ENCODE assay signal across 11 cellular contexts in the genomic region with DNA sequence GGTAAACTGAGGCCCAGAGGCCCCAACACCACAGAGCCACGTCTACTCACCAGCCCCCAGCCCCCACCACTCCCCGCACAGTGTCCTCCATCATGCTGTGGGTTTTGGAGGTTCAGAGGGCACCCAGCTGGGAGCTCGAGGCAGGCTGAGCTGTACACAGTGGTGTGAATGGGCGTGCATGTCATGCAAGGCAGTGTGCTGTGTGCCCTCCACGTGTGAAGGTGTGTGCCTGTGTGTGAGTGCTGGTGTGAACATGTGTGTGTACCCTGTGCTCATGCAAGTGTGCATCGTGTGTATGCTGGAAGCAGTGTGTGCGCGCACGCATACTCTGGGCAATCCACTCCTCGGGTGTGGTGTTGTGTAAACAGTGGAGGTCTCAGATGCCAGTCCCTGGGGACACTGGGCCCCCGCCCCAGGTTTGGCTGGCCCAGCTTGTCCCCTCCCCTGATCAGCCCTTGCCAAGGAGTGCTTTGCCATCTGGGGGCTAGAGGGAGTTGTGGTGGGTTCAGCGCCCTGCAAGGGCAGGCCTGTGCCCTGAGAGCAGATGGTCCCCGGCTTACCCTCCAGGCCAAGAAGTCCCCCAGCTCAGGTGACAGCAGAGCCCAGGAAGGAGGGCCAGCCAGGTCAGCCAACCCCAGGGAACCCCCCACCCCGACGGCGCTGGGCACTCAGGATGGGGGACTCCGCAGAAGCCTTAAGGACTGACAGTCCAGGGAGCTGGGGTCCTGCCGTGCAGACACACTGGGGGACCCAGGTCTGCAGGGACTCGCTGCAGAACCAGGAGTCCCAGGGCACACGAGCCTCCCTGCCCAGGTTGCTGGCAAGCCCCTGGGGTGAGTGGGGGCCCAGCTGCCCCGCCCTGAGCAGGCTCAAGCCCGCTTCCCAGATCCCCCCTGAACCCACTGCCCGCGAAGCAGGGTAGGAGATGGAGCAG. TPM values are rescaled to one million over a fixed set of nuclear protein-coding genes. Genes with fewer than 3 reads are reported as not detected.
DNase-seq lines count a peak whose midpoint lies in the region; ATAC-seq and TF ChIP-seq lines count a peak whose summit lies in the region.
"Had no signal": no experiment of that assay in that cellular context is flagged by ENCODE, and none has a peak within 500 bp of the region (broad histone marks: within the 10 kb centered on the region; RNA-seq: fewer than 3 reads in every experiment).

No MANE protein-coding gene starts in this region.

- POLR2A ChIA-PET in activated CD8-positive, alpha-beta T cell treated with anti-CD3 and anti-CD28 coated beads for 36 hours (lab: Charles Lee) = interaction anchor here (0.6 to 4.7 kb wide), 7 partner anchors 8 to 200 kb away, joined by 3 to 33 read pairs (median 5); a partner anchor contains a TSS

- no peaks in the 10 kb centered on the region for H3K27me3 Mint-ChIP-seq in activated CD8-positive, alpha-beta T cell treated with anti-CD3 and anti-CD28 coated beads for 36 hours

- H3K27me3 ChIP-seq in left ventricle myocardium inferior (ENCODE audit: low read depth) (peaks cover 6% of the 10 kb centered on the region), right atrium auricular region (no peaks in the 10 kb centered on the region)

- WGBS in mesodermal cell (ENCODE audit: insufficient coverage in 2 of 2), 2 experiments = 89 to 91% methylated on average over 11 to 18 of the region's 24 CpGs

- no peaks in the 10 kb centered on the region for H3K9me3 Mint-ChIP-seq in activated CD8-positive, alpha-beta T cell treated with anti-CD3 and anti-CD28 coated beads for 36 hours
- H3K9me3 Mint-ChIP-seq: neural crest cell had no signal

- H3K36me3 ChIP-seq in left ventricle myocardium inferior = no peaks in the 10 kb centered on the region
- no peaks in the 10 kb centered on the region for H3K36me3 ChIP-seq in right atrium auricular region
- H3K36me3 ChIP-seq in mesodermal cell (ENCODE audit: control insufficient read depth, insufficient read depth, low read length) = no peaks in the 10 kb centered on the region

- H3K9me3 ChIP-seq in left ventricle myocardium inferior (replicated peaks) = no peaks in the 10 kb centered on the region
- H3K9me3 ChIP-seq in right atrium auricular region = no peaks in the 10 kb centered on the region
- no peaks in the 10 kb centered on the region for H3K9me3 ChIP-seq in mesodermal cell (ENCODE audit: control insufficient read depth, low read length)

- peak overlapping the region; percentile 84 for H3K27ac ChIP-seq in left ventricle myocardium inferior (replicated peaks)
- H3K27ac ChIP-seq in right atrium auricular region = no peak overlapping the region
- H3K27ac ChIP-seq in mesodermal cell (ENCODE audit: low read depth, low read length, severe bottlenecking) = peak overlapping the region; percentile 89

- H3K4me3 ChIP-seq in left ventricle myocardium inferior = no peak overlapping the region
- H3K4me3 ChIP-seq in right atrium auricular region = no peak overlapping the region
- no peak overlapping the region for H3K4me3 ChIP-seq in mesodermal cell (ENCODE audit: extremely low read depth, insufficient read depth, low read length, poor library complexity, severe bottlenecking)

- H3K4me3 Mint-ChIP-seq in activated CD8-positive, alpha-beta T cell treated with anti-CD3 and anti-CD28 coated beads for 36 hours = no peak overlapping the region
- H3K4me3 Mint-ChIP-seq: neural crest cell had no signal

- CTCF ChIA-PET in activated CD8-positive, alpha-beta T cell treated with anti-CD3 and anti-CD28 coated beads for 36 hours (lab: Charles Lee) = interaction anchor here (1.1 to 5.1 kb wide), 13 partner anchors 16 to 263 kb away, joined by 3 to 72 read pairs (median 12); a partner anchor contains a TSS

- DNase-seq in left ventricle myocardium inferior (no peak), right atrium auricular region (ENCODE audit: low spot score) (no peak), NCI-H82 (lab: John Stamatoyannopoulos, UW) (no peak), NCI-H1092 treated with DMSO at 0.1 percent for 48 hours (lab: John Stamatoyannopoulos, UW) (no peak), SW480 (ENCODE audit: low spot score) (no peak)
- peak; percentile 2 for DNase-seq in activated CD8-positive, alpha-beta T cell treated with anti-CD3 and anti-CD28 coated beads for 36 hours
- DNase-seq in stimulated activated CD4-positive, alpha-beta T cell treated with anti-CD3 and anti-CD28 coated beads, Interleukin-1b, Interleukin-23, amount 100 ng/mL, for 48 hours = no peak
- DNase-seq: COR-L47 had no signal

- intact Hi-C loops in left ventricle myocardium inferior (cut with micrococcal nuclease) = no loop called here
- intact Hi-C loops in activated CD8-positive, alpha-beta T cell treated with anti-CD3 and anti-CD28 coated beads for 36 hours (cut with micrococcal nuclease) = no loop called here

- TF ChIP-seq CTCF in left ventricle myocardium inferior (IDR thresholded peaks at IDR 0.05; ENCODE audit: borderline replicate concordance) (no peak), right atrium auricular region (IDR thresholded peaks at IDR 0.05) (no peak)
- no peak for TF ChIP-seq CTCF in activated CD8-positive, alpha-beta T cell treated with anti-CD3 and anti-CD28 coated beads for 36 hours (IDR thresholded peaks at IDR 0.05)

- H3K27ac Mint-ChIP-seq in activated CD8-positive, alpha-beta T cell treated with anti-CD3 and anti-CD28 coated beads for 36 hours = no peak overlapping the region

- ATAC-seq in activated CD8-positive, alpha-beta T cell treated with anti-CD3 and anti-CD28 coated beads for 36 hours = no peak

- peaks cover 18% of the 10 kb centered on the region for H3K4me1 Mint-ChIP-seq in activated CD8-positive, alpha-beta T cell treated with anti-CD3 and anti-CD28 coated beads for 36 hours (ENCODE audit: low read depth)

- H3K36me3 Mint-ChIP-seq in activated CD8-positive, alpha-beta T cell treated with anti-CD3 and anti-CD28 coated beads for 36 hours (ENCODE audit: low read depth) = no peaks in the 10 kb centered on the region

- H3K4me1 ChIP-seq in left ventricle myocardium inferior (peaks cover 83% of the 10 kb centered on the region), right atrium auricular region (peaks cover 0 to 64% of the 10 kb centered on the region in 2 donors), mesodermal cell (ENCODE audit: control insufficient read depth, insufficient read depth, low read length, poor library complexity, severe bottlenecking) (peaks cover 25% of the 10 kb centered on the region)

RNA-seq across cellular contexts. Expression of a gene that starts 23.8 kb away (rescaled TPM):
- 1.0 TPM for total RNA-seq in left ventricle myocardium inferior
- 1 to 10 TPM in 1 of 2 donors, under 1 TPM in 1; 0.67 to 1.2 TPM for total RNA-seq in right atrium auricular region
- total RNA-seq in activated CD8-positive, alpha-beta T cell treated with anti-CD3 and anti-CD28 coated beads for 36 hours = 10 to 100 TPM; 15.1 to 16.4 TPM
- 0.59 TPM for polyA plus RNA-seq in mesodermal cell (2013, experiment 1 of 2)
- 0.86 TPM for polyA plus RNA-seq in mesodermal cell (2013, experiment 2 of 2)
- total RNA-seq: M059J, neural crest cell had no signal

Comparison
In these comparisons a context has a peak if more than half of its experiments do, and no peak if none do; other contexts are left out.
1. H3K27ac ChIP-seq: peak in left ventricle myocardium inferior (single experiment) and mesodermal cell (single experiment); none in right atrium auricular region (0 of 2).